Comparison of ENCODE assay signal across 1 cellular context in genomic region chr4:183723561-183724228, GRCh38.
TF ChIP-seq lines count a peak whose summit lies in the region.

No MANE protein-coding gene starts in this region.

TF ChIP-seq in GM23338, 12 proteins besides CTCF, POLR2A, EP300 and RAD21 (continued from another document):
- TF ChIP-seq REST (IDR thresholded peaks at IDR 0.05; ENCODE audit: unreplicated experiment) (no peak), CREB1 (CRISPR knock-in tag; IDR thresholded peaks at IDR 0.05; ENCODE audit: low read depth) (no peak), ETS1 (IDR thresholded peaks at IDR 0.05) (no peak), ZNF114 (CRISPR knock-in tag; IDR thresholded peaks at IDR 0.05) (no peak), JUNB (IDR thresholded peaks at IDR 0.05; ENCODE audit: unreplicated experiment) (no peak), ZNF331 (CRISPR knock-in tag; IDR thresholded peaks at IDR 0.05; ENCODE audit: low read depth) (no peak), EZH2phosphoT487 (IDR thresholded peaks at IDR 0.05; ENCODE audit: unreplicated experiment) (no peak), EZH2 (IDR thresholded peaks at IDR 0.05; ENCODE audit: low read depth, unreplicated experiment) (no peak), NANOG (IDR thresholded peaks at IDR 0.05; ENCODE audit: borderline replicate concordance) (no peak), STAT1 (IDR thresholded peaks at IDR 0.05; ENCODE audit: unreplicated experiment) (no peak)
TF ChIP-seq in GM23338: peak in this region for 0.
